ENCODE assay signal across 20 cellular contexts in the genomic region with DNA sequence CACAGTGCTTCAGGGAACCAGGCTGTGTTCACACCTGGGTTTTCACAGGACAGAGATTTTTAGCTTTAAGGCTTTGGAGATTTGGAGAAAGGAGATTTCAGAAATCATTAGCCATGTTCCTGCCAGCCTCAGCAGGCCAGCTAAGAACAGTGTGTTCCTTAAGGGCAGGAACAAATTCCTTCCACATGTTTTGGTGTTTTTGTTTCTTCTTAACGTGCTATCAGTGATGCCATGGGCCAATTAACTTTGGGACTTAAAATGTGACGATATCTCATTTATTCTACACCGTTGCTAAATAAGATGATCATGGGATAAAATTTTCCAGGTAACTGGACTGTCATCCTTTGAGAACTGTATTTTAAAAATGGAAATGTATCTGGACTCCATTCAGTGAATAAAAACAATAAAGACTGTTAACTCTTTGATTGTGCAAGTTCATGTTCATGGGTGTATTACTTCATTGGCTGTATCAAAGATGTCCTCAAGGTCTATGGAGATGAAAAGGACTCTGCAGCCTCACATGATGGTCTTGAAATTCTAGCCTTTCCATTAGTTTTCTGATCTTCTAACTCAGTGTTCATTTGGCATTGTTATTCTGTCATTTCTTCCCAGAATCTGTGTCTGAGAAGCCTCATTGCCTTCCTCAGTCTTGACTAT.
A peak's percentile ranks its signal among the peaks of the same experiment; 100 is the strongest.
DNase-seq lines count a peak whose midpoint lies in the region; ATAC-seq and TF ChIP-seq lines count a peak whose summit lies in the region.
"Had no signal": no experiment of that assay in that cellular context is flagged by ENCODE, and none has a peak within 500 bp of the region (broad histone marks: within the 10 kb centered on the region; RNA-seq: fewer than 3 reads in every experiment).

No MANE protein-coding gene starts in this region.

- 11 to 30% (median 13%) methylated on average over 3 of the region's 3 CpGs for WGBS in psoas muscle, 3 donors

- no peak for TF ChIP-seq POLR2A in vagina (IDR thresholded peaks at IDR 0.05)

- peaks cover 59% of the 10 kb centered on the region for H3K4me1 Mint-ChIP-seq in MCF 10A (ENCODE audit: insufficient read depth, unreplicated experiment)
- H3K4me1 Mint-ChIP-seq: activated naive CD4-positive, alpha-beta T cell treated with anti-CD3 and anti-CD28 coated beads, Interleukin-2, amount 50 U/mL, for 24 hours; IgD-negative memory B cell; naive thymus-derived CD4-positive, alpha-beta T cell had no signal

- no peaks in the 10 kb centered on the region for H3K36me3 ChIP-seq in psoas muscle (ENCODE audit: insufficient read depth in 1 of 2, low read depth in 1 of 2)
- H3K36me3 ChIP-seq in vagina: no peaks in the 10 kb centered on the region
- H3K36me3 ChIP-seq: brain microvascular endothelial cell had no signal

- H3K27ac ChIP-seq in psoas muscle: peak overlapping the region; percentile 72
- H3K27ac ChIP-seq in vagina: peak overlapping the region; percentile 57
- H3K27ac ChIP-seq: brain microvascular endothelial cell, VCaP had no signal

- H3K9me3 ChIP-seq in psoas muscle (no peaks in the 10 kb centered on the region), vagina (no peaks in the 10 kb centered on the region)

- intact Hi-C loops in MCF 10A (cut with micrococcal nuclease): loop anchor here (10.0 kb wide), 1 partner anchor 70 kb away; no protein-coding TSS in a partner anchor
- intact Hi-C loops in Right ventricle myocardium superior (cut with DNase I): no loop called here
- intact Hi-C loops in psoas muscle (cut with DNase I): no loop called here
- intact Hi-C loops in vagina (cut with DNase I): no loop called here

- H3K27me3 Mint-ChIP-seq in MCF 10A (ENCODE audit: insufficient read depth, unreplicated experiment): no peaks in the 10 kb centered on the region

- ATAC-seq in Right ventricle myocardium superior (ENCODE audit: poor library complexity) (peak; percentile 76), psoas muscle (peak; percentile 48 to 89 (median 74)), omental fat pad (ENCODE audit: low FRiP score) (no peak)
- ATAC-seq: naive thymus-derived CD4-positive, alpha-beta T cell; stimulated activated naive CD8-positive, alpha-beta T cell treated with anti-CD3 and anti-CD28 coated beads, Interleukin-15, Interleukin-2, amounts not matched to agents 100 U/mL and 50 U/mL, for 24 hours had no signal

- CTCF ChIA-PET in MCF 10A (lab: Yijun Ruan, JAX): interaction anchor here (1.2 to 2.6 kb wide), 4 partner anchors 56 to 89 kb away, joined by 3 to 13 read pairs (median 12); no protein-coding TSS in a partner anchor

- TF ChIP-seq CTCF in MCF 10A (IDR thresholded peaks at IDR 0.05; ENCODE audit: unreplicated experiment): no peak
- no peak for TF ChIP-seq CTCF in psoas muscle (IDR thresholded peaks at IDR 0.05)
- TF ChIP-seq CTCF in vagina (IDR thresholded peaks at IDR 0.05): no peak
- TF ChIP-seq CTCF in omental fat pad (IDR thresholded peaks at IDR 0.05): no peak

- H3K4me1 ChIP-seq in psoas muscle (peaks cover 34% of the 10 kb centered on the region), vagina (peaks cover 40% of the 10 kb centered on the region)

- in situ Hi-C loops in ACHN (cut with HindIII; ENCODE audit: low pct_ligation_motif_present, low pct_unique_long_range_greater_than_20kb, low sequenced_read_pairs): no loop called here

- H3K9me3 Mint-ChIP-seq in MCF 10A (ENCODE audit: unreplicated experiment): no peaks in the 10 kb centered on the region
- H3K9me3 Mint-ChIP-seq: activated naive CD4-positive, alpha-beta T cell treated with anti-CD3 and anti-CD28 coated beads, Interleukin-2, amount 50 U/mL, for 24 hours had no signal

- H3K27ac Mint-ChIP-seq in MCF 10A (ENCODE audit: low read depth, unreplicated experiment): peak overlapping the region; percentile 93
- H3K27ac Mint-ChIP-seq: activated naive CD4-positive, alpha-beta T cell treated with anti-CD3 and anti-CD28 coated beads, Interleukin-2, amount 50 U/mL, for 24 hours; naive thymus-derived CD4-positive, alpha-beta T cell had no signal

- H3K27me3 ChIP-seq in psoas muscle (ENCODE audit: insufficient read depth in 3 of 3, low read length in 2 of 3): no peaks in the 10 kb centered on the region
- H3K27me3 ChIP-seq in vagina: no peaks in the 10 kb centered on the region
- H3K27me3 ChIP-seq: brain microvascular endothelial cell had no signal

- no TSS peak for BruUV-seq in MCF 10A (replicated peaks; lab: Mats Ljungman, UMichigan)

- H3K4me3 ChIP-seq in psoas muscle (no peak overlapping the region), vagina (no peak overlapping the region)

- H3K4me3 Mint-ChIP-seq in MCF 10A (ENCODE audit: unreplicated experiment): peak overlapping the region; percentile 21
- H3K4me3 Mint-ChIP-seq: activated naive CD4-positive, alpha-beta T cell treated with anti-CD3 and anti-CD28 coated beads, Interleukin-2, amount 50 U/mL, for 24 hours; IgD-negative memory B cell; naive thymus-derived CD4-positive, alpha-beta T cell had no signal

- POLR2A ChIA-PET in MCF 10A (lab: Yijun Ruan, JAX): interaction anchor here (0.5 to 4.9 kb wide), 25 partner anchors 8 to 532 kb away, joined by 3 to 45 read pairs (median 4); a partner anchor contains a TSS

- DNase-seq in MCF 10A (ENCODE audit: unreplicated experiment) (no peak), Right ventricle myocardium superior (no peak), psoas muscle (no peak), vagina (ENCODE audit: extremely low spot score in 2 of 2) (no peak), omental fat pad (ENCODE audit: low spot score) (no peak), ACHN (no peak), NCI-H146 (lab: John Stamatoyannopoulos, UW) (no peak)
- DNase-seq: activated CD4-positive, alpha-beta T cell treated with anti-CD3 and anti-CD28 coated beads, Interleukin-2, amount 50 U/mL, for 48 hours; activated T-cell treated with anti-CD3 and anti-CD28 coated beads, Interleukin-2, amount 50 U/mL, for 1 hour; brain microvascular endothelial cell; C1 segment of cervical spinal cord; DMS153; naive thymus-derived CD4-positive, alpha-beta T cell; NCI-H2081; NCI-H526; SHP77 treated with DMSO at 0.1 percent for 48 hours; stimulated activated naive CD8-positive, alpha-beta T cell treated with anti-CD3 and anti-CD28 coated beads, Interleukin-15, Interleukin-2, amounts not matched to agents 100 U/mL and 50 U/mL, for 24 hours had no signal

- H3K36me3 Mint-ChIP-seq in MCF 10A (ENCODE audit: insufficient read depth, unreplicated experiment): peaks cover 5% of the 10 kb centered on the region
- H3K36me3 Mint-ChIP-seq: activated naive CD4-positive, alpha-beta T cell treated with anti-CD3 and anti-CD28 coated beads, Interleukin-2, amount 50 U/mL, for 24 hours; IgD-negative memory B cell; naive thymus-derived CD4-positive, alpha-beta T cell had no signal
